In the genomic region with DNA sequence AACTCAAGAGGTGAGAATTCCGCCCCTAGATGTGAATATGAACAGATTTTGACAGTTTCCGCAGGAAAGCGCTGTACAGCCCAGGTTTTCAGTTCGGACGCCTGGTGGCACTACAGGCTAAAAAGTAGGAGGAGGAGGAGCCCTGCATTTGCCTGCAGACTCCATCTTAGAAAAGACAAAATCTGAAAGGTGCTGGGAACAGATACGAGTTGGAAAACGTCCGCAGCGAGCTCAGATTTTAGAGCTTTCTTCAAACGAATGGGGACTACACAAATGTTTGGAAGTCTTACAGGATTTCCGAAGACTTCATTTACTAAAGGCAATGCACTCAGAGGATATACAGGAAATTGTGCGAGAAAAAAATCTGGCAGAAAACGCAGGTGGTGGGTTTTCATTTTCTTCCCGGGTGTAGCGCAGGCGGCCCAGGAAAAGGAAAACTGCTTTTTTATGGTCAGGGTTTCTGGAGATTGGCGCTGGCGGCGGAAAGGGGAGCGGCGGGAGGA, we compare ENCODE assay signal across 7 cellular contexts. TPM values are rescaled to one million over a fixed set of nuclear protein-coding genes. Genes with fewer than 3 reads are reported as not detected.
DNase-seq lines count a peak whose midpoint lies in the region; ATAC-seq and TF ChIP-seq lines count a peak whose summit lies in the region.

No MANE protein-coding gene starts in this region.

- H3K27me3 ChIP-seq in mononuclear cell (ENCODE audit: insufficient read depth, low read length) = peaks cover 17% of the 10 kb centered on the region

- TF ChIP-seq CTCF in epithelial cell of esophagus (IDR thresholded peaks at IDR 0.05; ENCODE audit: insufficient read depth, low read depth, low read length, missing control alignments) = peak; percentile 52

- H3K4me3 ChIP-seq in epithelial cell of esophagus (ENCODE audit: low read length) (peak overlapping the region; percentile 44), mononuclear cell (ENCODE audit: low read length) (peak overlapping the region; percentile 17)

- no peaks in the 10 kb centered on the region for H3K4me1 ChIP-seq in mononuclear cell (ENCODE audit: insufficient read depth, low read length)

- ATAC-seq in GM18909 (IDR thresholded peaks at IDR 0.05; ENCODE audit: poor library complexity, unreplicated experiment) (peak; percentile 65), HG02798 (IDR thresholded peaks at IDR 0.05; ENCODE audit: poor library complexity, unreplicated experiment) (no peak)

- H3K9me3 ChIP-seq in mononuclear cell (ENCODE audit: low read depth, low read length) = peaks cover 4% of the 10 kb centered on the region

- peak; percentile 29 for DNase-seq in NCI-H2081 treated with DMSO at 0.1 percent for 48 hours (lab: John Stamatoyannopoulos, UW)
- peak; percentile 15 to 31 for DNase-seq in activated CD4-positive, alpha-beta T cell treated with anti-CD3 and anti-CD28 coated beads, Interleukin-2, amount 50 U/mL, for 48 hours
- peak; percentile 56 for DNase-seq in epithelial cell of esophagus (ENCODE audit: low read depth)
- peak; percentile 70 for DNase-seq in superior temporal gyrus (ENCODE audit: extremely low spot score)

RNA-seq across cellular contexts. Expression of a gene that starts 9.9 kb away (rescaled TPM):
- 0.10 TPM for total RNA-seq in mononuclear cell

RNA-seq across cellular contexts. Expression of a gene that starts 15.7 kb away (rescaled TPM):
- under 0.01 TPM for total RNA-seq in mononuclear cell

RNA-seq across cellular contexts. Expression of a gene that starts 33.4 kb away (rescaled TPM):
- total RNA-seq in mononuclear cell = under 0.01 TPM

RNA-seq across cellular contexts. Expression of a gene that starts 37.1 kb away (rescaled TPM):
- total RNA-seq in mononuclear cell = not detected

RNA-seq across cellular contexts. Expression of a gene that starts 50.5 kb away (rescaled TPM):
- 0.10 TPM for total RNA-seq in mononuclear cell
